Comparison of ENCODE assay signal across 8 cellular contexts in genomic region chr11:119029340-119030028, GRCh38. TPM values are rescaled to one million over a fixed set of nuclear protein-coding genes. Genes with fewer than 3 reads are reported as not detected.
A peak's percentile ranks its signal among the peaks of the same experiment; 100 is the strongest.
DNase-seq lines count a peak whose midpoint lies in the region; ATAC-seq and TF ChIP-seq lines count a peak whose summit lies in the region.

No MANE protein-coding gene starts in this region.

- H3K4me1 Mint-ChIP-seq in activated CD8-positive, alpha-beta T cell treated with anti-CD3 and anti-CD28 coated beads, Interleukin-2, amount 10 ng/mL, durations not matched to agents 7 days and 5 days (ENCODE audit: low read depth) = peaks cover 27% of the 10 kb centered on the region

- WGBS in prostate gland = 45% methylated on average over 10 of the region's 10 CpGs

- intact Hi-C loops in prostate gland (cut with DNase I) = no loop called here
- intact Hi-C loops in posterior vena cava (cut with DNase I) = no loop called here

- no peaks in the 10 kb centered on the region for H3K9me3 ChIP-seq in prostate gland

- H3K27ac ChIP-seq in prostate gland = peak overlapping the region; percentile 91 to 93

- H3K4me3 ChIP-seq in prostate gland = peak overlapping the region; percentile 68 to 75

- DNase-seq in NCI-H82 (lab: John Stamatoyannopoulos, UW) (peak; percentile 60), NCI-H82 treated with DMSO at 0.1 percent for 48 hours (lab: John Stamatoyannopoulos, UW; ENCODE audit: unreplicated experiment) (no peak), foreskin melanocyte (peak; percentile 45), prostate gland (ENCODE audit: low spot score) (peak; percentile 48), posterior vena cava (ENCODE audit: low spot score) (no peak), NCI-H1092 (lab: John Stamatoyannopoulos, UW) (no peak)
- DNase-seq in activated CD8-positive, alpha-beta T cell treated with anti-CD3 and anti-CD28 coated beads, Interleukin-2, amount 10 ng/mL, durations not matched to agents 7 days and 5 days = no peak

- ATAC-seq in HG03439 (IDR thresholded peaks at IDR 0.05; ENCODE audit: unreplicated experiment) = peak; percentile 6
- ATAC-seq in activated CD8-positive, alpha-beta T cell treated with anti-CD3 and anti-CD28 coated beads, Interleukin-2, amount 10 ng/mL, durations not matched to agents 7 days and 5 days = peak; percentile 1

- H3K4me3 Mint-ChIP-seq in activated CD8-positive, alpha-beta T cell treated with anti-CD3 and anti-CD28 coated beads, Interleukin-2, amount 10 ng/mL, durations not matched to agents 7 days and 5 days = peak overlapping the region; percentile 65

- peaks cover 17% of the 10 kb centered on the region for H3K4me1 ChIP-seq in prostate gland (replicated peaks)

- H3K9me3 Mint-ChIP-seq in activated CD8-positive, alpha-beta T cell treated with anti-CD3 and anti-CD28 coated beads, Interleukin-2, amount 10 ng/mL, durations not matched to agents 7 days and 5 days (ENCODE audit: insufficient read depth) = no peaks in the 10 kb centered on the region

- H3K36me3 Mint-ChIP-seq in activated CD8-positive, alpha-beta T cell treated with anti-CD3 and anti-CD28 coated beads, Interleukin-2, amount 10 ng/mL, durations not matched to agents 7 days and 5 days (ENCODE audit: low read depth) = peaks cover 21% of the 10 kb centered on the region

- no peak for TF ChIP-seq POLR2A in prostate gland (IDR thresholded peaks at IDR 0.05)

- TF ChIP-seq CTCF in prostate gland (IDR thresholded peaks at IDR 0.05) = peak in 1 of 4 experiments; percentile 4

- POLR2A ChIA-PET in activated CD8-positive, alpha-beta T cell treated with anti-CD3 and anti-CD28 coated beads, Interleukin-2, amount 10 ng/mL, durations not matched to agents 7 days and 5 days (lab: Charles Lee) = interaction anchor here (0.5 to 3.2 kb wide), 6 partner anchors 10 to 65 kb away, joined by 3 to 34 read pairs (median 7); partner anchors contain the start of genes CENATAC, RPS25, TRAPPC4 and VPS11

- peak overlapping the region; percentile 54 for H3K27ac Mint-ChIP-seq in activated CD8-positive, alpha-beta T cell treated with anti-CD3 and anti-CD28 coated beads, Interleukin-2, amount 10 ng/mL, durations not matched to agents 7 days and 5 days

- CTCF ChIA-PET in activated CD8-positive, alpha-beta T cell treated with anti-CD3 and anti-CD28 coated beads, Interleukin-2, amount 10 ng/mL, durations not matched to agents 7 days and 5 days (lab: Charles Lee) = interaction anchor here (0.5 to 3.0 kb wide), 5 partner anchors 11 to 62 kb away, joined by 3 to 12 read pairs (median 6); partner anchors contain the start of genes CENATAC, RPS25, TRAPPC4 and VPS11

- no peaks in the 10 kb centered on the region for H3K27me3 Mint-ChIP-seq in activated CD8-positive, alpha-beta T cell treated with anti-CD3 and anti-CD28 coated beads, Interleukin-2, amount 10 ng/mL, durations not matched to agents 7 days and 5 days (ENCODE audit: low read depth)

- no peaks in the 10 kb centered on the region for H3K36me3 ChIP-seq in prostate gland

- no peaks in the 10 kb centered on the region for H3K27me3 ChIP-seq in prostate gland (replicated peaks; ENCODE audit: insufficient read depth)

RNA-seq across cellular contexts. Expression of gene SLC37A4, which starts 1.2 kb away (rescaled TPM):
- 10 to 100 TPM; 22.4 to 26.6 TPM for total RNA-seq in activated CD8-positive, alpha-beta T cell treated with anti-CD3 and anti-CD28 coated beads, Interleukin-2, amount 10 ng/mL, durations not matched to agents 7 days and 5 days
- total RNA-seq in prostate gland (10 to 100 TPM; 36.2 to 58.7 TPM), posterior vena cava (1 to 10 TPM; 6.0 to 7.8 TPM)

RNA-seq across cellular contexts. Expression of gene TRAPPC4, which starts 10.9 kb away (rescaled TPM):
- 10 to 100 TPM; 58.6 to 65.0 TPM for total RNA-seq in activated CD8-positive, alpha-beta T cell treated with anti-CD3 and anti-CD28 coated beads, Interleukin-2, amount 10 ng/mL, durations not matched to agents 7 days and 5 days
- total RNA-seq in prostate gland (10 to 100 TPM; 79.8 to 83.5 TPM), posterior vena cava (10 to 100 TPM; 45.4 to 49.9 TPM)

RNA-seq across cellular contexts. Expression of gene RPS25, which starts 11.3 kb away (rescaled TPM):
- 1,000 to 10,000 TPM; 1,115 to 1,170 TPM for total RNA-seq in activated CD8-positive, alpha-beta T cell treated with anti-CD3 and anti-CD28 coated beads, Interleukin-2, amount 10 ng/mL, durations not matched to agents 7 days and 5 days
- total RNA-seq in prostate gland (1,000 to 10,000 TPM in 1 of 2 donors, 100 to 1,000 TPM in 1; 949 to 1,730 TPM), posterior vena cava (100 to 1,000 TPM; 741 to 816 TPM)

RNA-seq across cellular contexts. Expression of gene HYOU1, which starts 27.5 kb away (rescaled TPM):
- total RNA-seq in activated CD8-positive, alpha-beta T cell treated with anti-CD3 and anti-CD28 coated beads, Interleukin-2, amount 10 ng/mL, durations not matched to agents 7 days and 5 days = 100 to 1,000 TPM; 133 to 135 TPM
- total RNA-seq in prostate gland (100 to 1,000 TPM; 115 to 149 TPM), posterior vena cava (100 to 1,000 TPM; 110 to 128 TPM)

RNA-seq across cellular contexts. Expression of gene CENATAC, which starts 31.5 kb away (rescaled TPM):
- 10 to 100 TPM; 39.3 to 41.1 TPM for total RNA-seq in activated CD8-positive, alpha-beta T cell treated with anti-CD3 and anti-CD28 coated beads, Interleukin-2, amount 10 ng/mL, durations not matched to agents 7 days and 5 days
- total RNA-seq in prostate gland = 10 to 100 TPM; 19.4 to 44.5 TPM
- total RNA-seq in posterior vena cava = 10 to 100 TPM; 27.8 TPM

Comparison
In these comparisons a context has a peak if more than half of its experiments do, and no peak if none do; other contexts are left out.
1. DNase-seq: peak in NCI-H82 (single experiment), foreskin melanocyte (single experiment) and prostate gland (single experiment); none in NCI-H82 treated with DMSO at 0.1 percent for 48 hours (single experiment), activated CD8-positive, alpha-beta T cell treated with anti-CD3 and anti-CD28 coated beads, Interleukin-2, amount 10 ng/mL, durations not matched to agents 7 days and 5 days (single experiment), posterior vena cava (single experiment) and NCI-H1092 (single experiment).